16 cellular contexts compared by ENCODE assay signal in the genomic region with DNA sequence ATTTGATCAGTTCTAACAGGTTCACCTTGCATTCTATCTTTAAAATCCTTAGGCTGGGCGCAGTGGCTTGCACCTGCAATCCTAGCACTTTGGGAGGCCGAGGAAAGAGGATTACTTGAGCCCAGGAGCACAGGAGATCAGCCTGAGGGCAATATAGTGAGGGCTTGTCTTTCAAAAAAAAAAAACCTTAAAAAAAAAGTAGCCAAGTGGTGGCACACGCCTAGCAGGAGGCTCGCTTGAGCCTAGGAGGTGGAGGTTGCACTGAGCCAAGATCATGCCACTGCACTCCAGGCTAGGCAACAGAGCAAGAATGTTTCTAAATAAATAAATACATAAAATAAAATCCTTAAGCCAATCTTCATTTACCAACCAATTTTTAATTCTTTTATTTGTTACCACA.
DNase-seq lines count a peak whose midpoint lies in the region; ATAC-seq and TF ChIP-seq lines count a peak whose summit lies in the region.
"Had no signal": no experiment of that assay in that cellular context is flagged by ENCODE, and none has a peak within 500 bp of the region (broad histone marks: within the 10 kb centered on the region; RNA-seq: fewer than 3 reads in every experiment).

No MANE protein-coding gene starts in this region.

- TF ChIP-seq CTCF in left ventricle myocardium inferior (IDR thresholded peaks at IDR 0.05; ENCODE audit: borderline replicate concordance): no peak

- no peaks in the 10 kb centered on the region for H3K36me3 ChIP-seq in left ventricle myocardium inferior

- peak overlapping the region; percentile 87 for H3K4me3 Mint-ChIP-seq in activated naive CD4-positive, alpha-beta T cell treated with anti-CD3 and anti-CD28 coated beads for 36 hours
- peak overlapping the region; percentile 90 to 91 for H3K4me3 Mint-ChIP-seq in stimulated activated naive CD8-positive, alpha-beta T cell treated with anti-CD3 and anti-CD28 coated beads, Interleukin-15, amount 100 ng/mL, for 72 hours

- peaks cover 36% of the 10 kb centered on the region for H3K36me3 Mint-ChIP-seq in activated naive CD4-positive, alpha-beta T cell treated with anti-CD3 and anti-CD28 coated beads for 36 hours (ENCODE audit: low read depth)

- H3K4me3 ChIP-seq in left ventricle myocardium inferior: no peak overlapping the region

- H3K9me3 Mint-ChIP-seq in activated naive CD4-positive, alpha-beta T cell treated with anti-CD3 and anti-CD28 coated beads for 36 hours: no peaks in the 10 kb centered on the region
- no peaks in the 10 kb centered on the region for H3K9me3 Mint-ChIP-seq in stimulated activated naive CD8-positive, alpha-beta T cell treated with anti-CD3 and anti-CD28 coated beads, Interleukin-15, amount 100 ng/mL, for 72 hours

- no peak for DNase-seq in activated naive CD4-positive, alpha-beta T cell treated with anti-CD3 and anti-CD28 coated beads for 36 hours
- no peak for DNase-seq in activated naive CD4-positive, alpha-beta T cell (lab: John Stamatoyannopoulos, UW)
- DNase-seq in RPMI8226 (peak; percentile 23), left colon (peak in 1 of 2 donors; percentile 28), left ventricle myocardium inferior (no peak)
- no peak for DNase-seq in stimulated activated naive CD8-positive, alpha-beta T cell treated with anti-CD3 and anti-CD28 coated beads, Interleukin-15, amount 100 ng/mL, for 72 hours
- no peak for DNase-seq in stimulated activated CD4-positive, alpha-beta T cell treated with anti-CD3 and anti-CD28 coated beads, Interleukin-2, amount 100 ng/mL, for 24 hours
- DNase-seq: activated gamma-delta T cell, foreskin melanocyte, left cardiac atrium, NCI-H446 treated with DMSO at 0.1 percent for 48 hours, psoas muscle, SHP77, testis, WERI-Rb-1 had no signal

- CTCF ChIA-PET in activated naive CD4-positive, alpha-beta T cell treated with anti-CD3 and anti-CD28 coated beads for 36 hours (lab: Charles Lee): no interaction called here

- H3K9me3 ChIP-seq in left ventricle myocardium inferior (replicated peaks): no peaks in the 10 kb centered on the region
- H3K9me3 ChIP-seq: psoas muscle, testis had no signal

- H3K27me3 Mint-ChIP-seq in activated naive CD4-positive, alpha-beta T cell treated with anti-CD3 and anti-CD28 coated beads for 36 hours (ENCODE audit: low read depth): no peaks in the 10 kb centered on the region
- H3K27me3 Mint-ChIP-seq in stimulated activated naive CD8-positive, alpha-beta T cell treated with anti-CD3 and anti-CD28 coated beads, Interleukin-15, amount 100 ng/mL, for 72 hours: no peaks in the 10 kb centered on the region

- H3K27ac Mint-ChIP-seq in activated naive CD4-positive, alpha-beta T cell treated with anti-CD3 and anti-CD28 coated beads for 36 hours: peak overlapping the region; percentile 14
- H3K27ac Mint-ChIP-seq in stimulated activated naive CD8-positive, alpha-beta T cell treated with anti-CD3 and anti-CD28 coated beads, Interleukin-15, amount 100 ng/mL, for 72 hours: no peak overlapping the region

- no peak overlapping the region for H3K27ac ChIP-seq in left ventricle myocardium inferior (replicated peaks)

- H3K4me1 Mint-ChIP-seq in activated naive CD4-positive, alpha-beta T cell treated with anti-CD3 and anti-CD28 coated beads for 36 hours (ENCODE audit: low read depth): peaks cover 24% of the 10 kb centered on the region
- H3K4me1 Mint-ChIP-seq in stimulated activated naive CD8-positive, alpha-beta T cell treated with anti-CD3 and anti-CD28 coated beads, Interleukin-15, amount 100 ng/mL, for 72 hours: peaks cover 29% of the 10 kb centered on the region

- ATAC-seq in left colon (peak; percentile 29), GM18861 (IDR thresholded peaks at IDR 0.05; ENCODE audit: unreplicated experiment) (no peak)
- ATAC-seq in stimulated activated naive CD8-positive, alpha-beta T cell treated with anti-CD3 and anti-CD28 coated beads, Interleukin-15, amount 100 ng/mL, for 72 hours: no peak
- ATAC-seq: left cardiac atrium, psoas muscle had no signal

- intact Hi-C loops in activated naive CD4-positive, alpha-beta T cell treated with anti-CD3 and anti-CD28 coated beads for 36 hours (cut with micrococcal nuclease): loop anchor here (5.0 kb wide), 1 partner anchor 930 kb away; no protein-coding TSS in a partner anchor
- intact Hi-C loops in left colon (cut with DNase I, micrococcal nuclease): no loop called here
- intact Hi-C loops in left ventricle myocardium inferior (cut with micrococcal nuclease): no loop called here

- peaks cover 3% of the 10 kb centered on the region for H3K27me3 ChIP-seq in left ventricle myocardium inferior (ENCODE audit: low read depth)
- H3K27me3 ChIP-seq: testis had no signal

- H3K4me1 ChIP-seq in left ventricle myocardium inferior: peaks cover 42% of the 10 kb centered on the region
